ENCODE assay signal across 8 cellular contexts in genomic region chr17:57622886-57623433, GRCh38.
DNase-seq lines count a peak whose midpoint lies in the region; ATAC-seq and TF ChIP-seq lines count a peak whose summit lies in the region.

No MANE protein-coding gene starts in this region.

- H3K4me1 ChIP-seq in Karpas-422 (ENCODE audit: low read length) (peaks cover 92% of the 10 kb centered on the region), mesendoderm (ENCODE audit: control insufficient read depth, low read depth, low read length) (no peaks in the 10 kb centered on the region)

- no peak overlapping the region for H3K23ac ChIP-seq in mesendoderm (ENCODE audit: low read length)

- H3K56ac ChIP-seq in mesendoderm (ENCODE audit: low read length) = no peak overlapping the region

- no peak overlapping the region for H2AK5ac ChIP-seq in mesendoderm (ENCODE audit: low read length)

- no peak overlapping the region for H2BK120ac ChIP-seq in mesendoderm (ENCODE audit: low read depth, low read length)

- ATAC-seq in GM21717 (IDR thresholded peaks at IDR 0.05; ENCODE audit: unreplicated experiment) (peak; percentile 76), GM21786 (IDR thresholded peaks at IDR 0.05; ENCODE audit: unreplicated experiment) (no peak), omental fat pad (ENCODE audit: low FRiP score) (no peak)

- H3K9ac ChIP-seq in Karpas-422 (ENCODE audit: low read length) = peak overlapping the region; percentile 81
- H3K9ac ChIP-seq in mesendoderm (ENCODE audit: low read length) = no peak overlapping the region

- WGBS in mesendoderm (ENCODE audit: extremely low coverage, insufficient coverage, low lambda C conversion rate) = no CpG with 5 or more reads among the region's 12 CpGs

- H3K18ac ChIP-seq in mesendoderm (ENCODE audit: low read length) = no peak overlapping the region

- TF ChIP-seq CTCF in GM13977 (IDR thresholded peaks at IDR 0.05; ENCODE audit: extremely low read depth, insufficient read depth, missing control alignments) = no peak
- TF ChIP-seq CTCF in omental fat pad (IDR thresholded peaks at IDR 0.05) = no peak

- H2BK5ac ChIP-seq in mesendoderm (ENCODE audit: low read length) = no peak overlapping the region

- H3K36me3 ChIP-seq in Karpas-422 (ENCODE audit: insufficient read depth, low read length) = peaks cover 10% of the 10 kb centered on the region; the same call in 1 of the 2 replicates
- no peaks in the 10 kb centered on the region for H3K36me3 ChIP-seq in mesendoderm (ENCODE audit: control insufficient read depth, insufficient read depth, low read length)

- H3K9me2 ChIP-seq in Karpas-422 (replicated peaks; ENCODE audit: insufficient read depth, low read length) = no peaks in the 10 kb centered on the region

- H3K27ac ChIP-seq in Karpas-422 (ENCODE audit: low read length) (peak overlapping the region; percentile 97), mesendoderm (ENCODE audit: low read depth, low read length) (no peak overlapping the region)

- no peak overlapping the region for H4K8ac ChIP-seq in mesendoderm (ENCODE audit: low read depth, low read length)

- peak overlapping the region; percentile 57 for H3K4me3 ChIP-seq in Karpas-422 (ENCODE audit: low read length)
- no peak overlapping the region for H3K4me3 ChIP-seq in mesendoderm (ENCODE audit: low read length)

- no peaks in the 10 kb centered on the region for H3K9me3 ChIP-seq in Karpas-422 (ENCODE audit: low read length)

- H2AFZ ChIP-seq in Karpas-422 (ENCODE audit: low read length) = no peak overlapping the region

- H3K79me2 ChIP-seq in Karpas-422 (ENCODE audit: low read length) (peaks cover 47% of the 10 kb centered on the region), mesendoderm (ENCODE audit: control insufficient read depth, insufficient read depth, low read length) (no peaks in the 10 kb centered on the region)

- no peaks in the 10 kb centered on the region for H3K79me1 ChIP-seq in mesendoderm (ENCODE audit: low read length)

- DNase-seq in GM13977 (ENCODE audit: low spot score) (peak; percentile 64), Karpas-422 (peak; percentile 95), amniotic stem cell (lab: John Stamatoyannopoulos, UW) (peak; percentile 65), mesendoderm (peak; percentile 85), putamen (ENCODE audit: low spot score) (no peak), omental fat pad (ENCODE audit: low spot score) (no peak)

- H3K4me2 ChIP-seq in Karpas-422 (ENCODE audit: low read depth, low read length, poor library complexity, severe bottlenecking) = peak overlapping the region; percentile 81
- no peak overlapping the region for H3K4me2 ChIP-seq in mesendoderm (ENCODE audit: low read length)

- H4K5ac ChIP-seq in mesendoderm (ENCODE audit: low read length) = no peak overlapping the region

- H3K4ac ChIP-seq in mesendoderm (ENCODE audit: low read depth, low read length) = no peak overlapping the region

- in situ Hi-C loops in GM13977 (cut with MboI; ENCODE audit: low pct_unique_long_range_greater_than_20kb, low sequenced_read_pairs, unreplicated experiment) = no loop called here

- H3K27me3 ChIP-seq in Karpas-422 (ENCODE audit: low read length) (no peaks in the 10 kb centered on the region), mesendoderm (ENCODE audit: insufficient read depth, low read length, poor library complexity) (no peaks in the 10 kb centered on the region)

- H4K20me1 ChIP-seq in Karpas-422 (ENCODE audit: insufficient read depth, low read depth, low read length) = no peaks in the 10 kb centered on the region

- no peak overlapping the region for H2BK15ac ChIP-seq in mesendoderm (replicated peaks; ENCODE audit: low read depth)

Comparison
In these comparisons a context has a peak if more than half of its experiments do, and no peak if none do; other contexts are left out.
1. DNase-seq: peak in GM13977 (single experiment), Karpas-422 (single experiment), amniotic stem cell (single experiment) and mesendoderm (single experiment); none in putamen (single experiment) and omental fat pad (single experiment).